ENCODE assay signal across 22 cellular contexts in the genomic region with DNA sequence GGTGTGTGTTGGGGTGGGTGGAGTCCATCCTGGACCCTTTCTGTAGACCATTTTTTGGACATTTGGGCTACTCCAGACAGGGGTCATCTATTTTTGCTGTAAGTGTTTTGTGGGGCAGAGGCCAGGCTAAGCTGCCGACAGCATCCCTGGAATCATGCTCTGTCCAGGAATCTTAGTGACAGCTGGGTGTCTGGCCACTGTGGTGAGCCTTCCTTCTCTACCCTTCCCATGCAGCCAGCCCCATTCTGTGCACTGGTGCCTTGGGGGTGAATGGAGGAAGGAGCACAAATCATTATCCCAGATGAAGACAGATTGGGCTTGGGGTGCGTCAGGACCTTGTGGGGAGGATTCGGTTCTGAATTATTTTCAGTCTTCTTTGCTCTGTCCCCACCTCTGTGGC.
"Had no signal": no experiment of that assay in that cellular context is flagged by ENCODE, and none has a peak within 500 bp of the region (broad histone marks: within the 10 kb centered on the region; RNA-seq: fewer than 3 reads in every experiment).

No MANE protein-coding gene starts in this region.

- DNase-seq: Karpas-422, KG1, MG63, NCI-H1092, NCI-H1105 treated with DMSO at 0.1 percent for 48 hours, NCI-H1417 treated with DMSO at 0.1 percent for 48 hours, NCI-H146, NCI-H1694 treated with DMSO at 0.1 percent for 48 hours, NCI-H1930, NCI-H2081, NCI-H2107, NCI-H2171, NCI-H226, NCI-H446, NCI-H510A, NCI-H524 treated with DMSO at 0.1 percent for 48 hours, NCI-H69, NCI-H774, SHP77 treated with DMSO at 0.1 percent for 48 hours, SJCRH30 had no signal

- H3K9me3 ChIP-seq: MG63, SJCRH30 had no signal

- H3K27me3 ChIP-seq: MG63, SJCRH30 had no signal

- H3K27ac ChIP-seq: RWPE1, SJCRH30 had no signal

- H3K36me3 ChIP-seq: MG63, SJCRH30 had no signal

- H3K4me3 ChIP-seq: MG63, SJCRH30 had no signal

- ATAC-seq: Right ventricle myocardium inferior had no signal
